ENCODE assay signal across 26 cellular contexts in genomic region chr6:26552205-26552604, GRCh38. TPM values are rescaled to one million over a fixed set of nuclear protein-coding genes. Genes with fewer than 3 reads are reported as not detected.
A peak's percentile ranks its signal among the peaks of the same experiment; 100 is the strongest.
DNase-seq lines count a peak whose midpoint lies in the region; ATAC-seq, FAIRE-seq and TF ChIP-seq lines count a peak whose summit lies in the region.
"Had no signal": no experiment of that assay in that cellular context is flagged by ENCODE, and none has a peak within 500 bp of the region (broad histone marks: within the 10 kb centered on the region; RNA-seq: fewer than 3 reads in every experiment).

No MANE protein-coding gene starts in this region.

- SMC1A ChIA-PET in GM12878 (lab: Charles Lee; ENCODE audit: uncharacterized antibody, unreplicated experiment) = interaction anchor here (0.9 to 4.5 kb wide), 10 partner anchors 9 to 213 kb away, joined by 3 to 44 read pairs (median 12); partner anchors contain the start of gene HMGN4

- peak overlapping the region; percentile 92; the same call in 1 of the 2 replicates for H3K4me2 ChIP-seq in GM12878 (ENCODE audit: control insufficient read depth, insufficient read depth)

- in situ Hi-C loops in GM12878 (cut with MboI) = loop anchor here (5.0 kb wide), 1 partner anchor 220 kb away; no protein-coding TSS in a partner anchor

- H3K27me3 Mint-ChIP-seq in activated CD8-positive, alpha-beta memory T cell treated with anti-CD3 and anti-CD28 coated beads, Interleukin-2, amount 10 ng/mL, durations not matched to agents 7 days and 5 days = no peaks in the 10 kb centered on the region

- 94% methylated on average over 10 of the region's 10 CpGs for WGBS in GM12878 (ENCODE audit: insufficient coverage, insufficient replicate concordance, low lambda C conversion rate, missing lambda C conversion rate)

- no TSS peak for BruUV-seq in GM12878 (replicated peaks; lab: Mats Ljungman, UMichigan)

- no peak overlapping the region for H2AFZ ChIP-seq in GM12878 (ENCODE audit: control insufficient read depth, low read depth, low read length)

- TF ChIP-seq CTCF in GM12878 (IDR thresholded peaks at IDR 0.05 in 2 of 3, conservative IDR thresholded peaks at IDR 0.05 in 1 of 3; ENCODE audit: control insufficient read depth in 2 of 3, extremely low read depth in 1 of 3, insufficient read depth in 1 of 3, low read depth in 3 of 3, low read length in 3 of 3) (no peak), WERI-Rb-1 (IDR thresholded peaks at IDR 0.05; ENCODE audit: low read depth, low read length) (no peak), uterus (IDR thresholded peaks at IDR 0.05) (no peak)

- no peak overlapping the region for H3K4me3 Mint-ChIP-seq in activated CD8-positive, alpha-beta memory T cell treated with anti-CD3 and anti-CD28 coated beads, Interleukin-2, amount 10 ng/mL, durations not matched to agents 7 days and 5 days
- H3K4me3 Mint-ChIP-seq: HFFc6; stimulated activated effector memory CD8-positive, alpha-beta T cell treated with anti-CD3 and anti-CD28 coated beads, Interleukin-12 subunit alpha, Interleukin-12 subunit beta, amount 100 ng/mL, for 72 hours had no signal

- no peak for TF ChIP-seq EP300 in GM12878 (IDR thresholded peaks at IDR 0.05; ENCODE audit: borderline replicate concordance in 1 of 2, control insufficient read depth in 1 of 2, low read depth in 2 of 2, low read length in 2 of 2)

- H3K27ac ChIP-seq in GM12878 (ENCODE audit: control insufficient read depth, insufficient read depth) = no peak overlapping the region
- no peak overlapping the region for H3K27ac ChIP-seq in WERI-Rb-1
- H3K27ac ChIP-seq in uterus = no peak overlapping the region

- FAIRE-seq in GM12878 (lab: Jason Lieb, UNC) = no peak

- ATAC-seq in activated CD8-positive, alpha-beta memory T cell treated with anti-CD3 and anti-CD28 coated beads, Interleukin-2, amount 10 ng/mL, durations not matched to agents 7 days and 5 days = no peak
- ATAC-seq in GM12878 (no peak), HG03378 (IDR thresholded peaks at IDR 0.05; ENCODE audit: unreplicated experiment) (no peak)
- ATAC-seq: gastroesophageal sphincter; naive thymus-derived CD8-positive, alpha-beta T cell; stimulated activated effector memory CD8-positive, alpha-beta T cell treated with anti-CD3 and anti-CD28 coated beads, Interleukin-12 subunit alpha, Interleukin-12 subunit beta, amount 100 ng/mL, for 72 hours; T-cell had no signal

- H3K36me3 ChIP-seq in GM12878 (ENCODE audit: control insufficient read depth in 2 of 2, insufficient read depth in 2 of 2, low read length in 1 of 2) (no peaks in the 10 kb centered on the region; a peak in 1 of 4 replicates), MG63 (no peaks in the 10 kb centered on the region), WERI-Rb-1 (no peaks in the 10 kb centered on the region), uterus (no peaks in the 10 kb centered on the region)
- H3K36me3 ChIP-seq: gastroesophageal sphincter, left ventricle myocardium inferior, ovary had no signal

- TF ChIP-seq POLR2A in GM12878 (IDR thresholded peaks at IDR 0.05; ENCODE audit: low read depth, low read length) = no peak
- no peak for TF ChIP-seq POLR2A in uterus (IDR thresholded peaks at IDR 0.05)

- H3K9me3 ChIP-seq in GM12878 (replicated peaks; ENCODE audit: control insufficient read depth, insufficient read depth, low read length) (no peaks in the 10 kb centered on the region), MG63 (no peaks in the 10 kb centered on the region), WERI-Rb-1 (ENCODE audit: severe bottlenecking) (no peaks in the 10 kb centered on the region), uterus (no peaks in the 10 kb centered on the region)
- H3K9me3 ChIP-seq: gastroesophageal sphincter, left ventricle myocardium inferior, ovary had no signal

- RAD21 ChIA-PET in GM12878 (lab: Charles Lee; ENCODE audit: unreplicated experiment) = interaction anchor here (3.1 to 5.5 kb wide), 3 partner anchors 15 to 19 kb away, joined by 13 to 40 read pairs (median 18); partner anchors contain the start of gene HMGN4

- H3K4me1 ChIP-seq in GM12878 (ENCODE audit: control insufficient read depth, insufficient read depth, low read length) = 0 out of 2 replicates have a peak, but pooled peaks cover 3% of the 10 kb centered on the region
- H3K4me1 ChIP-seq in uterus = no peaks in the 10 kb centered on the region

- DNase-seq in activated CD8-positive, alpha-beta memory T cell treated with anti-CD3 and anti-CD28 coated beads, Interleukin-2, amount 10 ng/mL, durations not matched to agents 7 days and 5 days = peak; percentile 36
- no peak for DNase-seq in activated CD8-positive, alpha-beta memory T cell treated with anti-CD3 and anti-CD28 coated beads, Interleukin-2, amount 50 U/mL, for 4 hours
- DNase-seq in NCI-H2227 treated with DMSO at 0.1 percent for 48 hours (lab: John Stamatoyannopoulos, UW) = peak; percentile 38
- DNase-seq in GM12878 (ENCODE audit: low read depth, low spot score) = no peak
- no peak for DNase-seq in MG63
- no peak for DNase-seq in WERI-Rb-1
- DNase-seq in uterus = no peak
- DNase-seq: ACHN; activated CD4-positive, CD25-positive, alpha-beta regulatory T cell treated with anti-CD3 and anti-CD28 coated beads, Interleukin-2, amount 50 U/mL, for 72 hours; activated naive CD4-positive, alpha-beta T cell treated with anti-CD3 and anti-CD28 coated beads, Interleukin-2, amount 10 ng/mL, durations not matched to agents 7 days and 5 days; amniotic stem cell; HFFc6; hypothalamus; left ventricle myocardium inferior; naive thymus-derived CD8-positive, alpha-beta T cell; NCI-H1436 treated with DMSO at 0.1 percent for 48 hours; NCI-H2107; NCI-H510A treated with DMSO at 0.1 percent for 48 hours; ovary; substantia nigra; T-cell had no signal

- H3K79me2 ChIP-seq in GM12878 (ENCODE audit: control insufficient read depth, insufficient read depth, low read length) = no peaks in the 10 kb centered on the region

- no peaks in the 10 kb centered on the region for H3K9me3 Mint-ChIP-seq in activated CD8-positive, alpha-beta memory T cell treated with anti-CD3 and anti-CD28 coated beads, Interleukin-2, amount 10 ng/mL, durations not matched to agents 7 days and 5 days (ENCODE audit: low read depth)
- H3K9me3 Mint-ChIP-seq: activated naive CD4-positive, alpha-beta T cell treated with anti-CD3 and anti-CD28 coated beads, Interleukin-2, amount 10 ng/mL, durations not matched to agents 7 days and 5 days; HFFc6; stimulated activated effector memory CD8-positive, alpha-beta T cell treated with anti-CD3 and anti-CD28 coated beads, Interleukin-12 subunit alpha, Interleukin-12 subunit beta, amount 100 ng/mL, for 72 hours; T-cell had no signal

- CTCF ChIA-PET in activated CD8-positive, alpha-beta memory T cell treated with anti-CD3 and anti-CD28 coated beads, Interleukin-2, amount 10 ng/mL, durations not matched to agents 7 days and 5 days (lab: Charles Lee) = interaction anchor here (1.0 to 8.6 kb wide), 2 partner anchors 13 to 64 kb away, joined by 3 to 60 read pairs; partner anchors contain the start of gene HMGN4
- CTCF ChIA-PET in GM12878 (lab: Yijun Ruan, JAX) = interaction anchor here (0.6 to 4.1 kb wide), 8 partner anchors 10 to 229 kb away, joined by 3 to 28 read pairs (median 5); partner anchors contain the start of gene HMGN4

- POLR2A ChIA-PET in GM12878 (lab: Charles Lee) = interaction anchor here (1.0 to 4.5 kb wide), 10 partner anchors 8 to 363 kb away, joined by 3 to 29 read pairs (median 4); partner anchors contain the start of gene HMGN4

- no peak for TF ChIP-seq RAD21 in GM12878 (IDR thresholded peaks at IDR 0.05; ENCODE audit: insufficient read depth, low read depth, low read length)

- no peaks in the 10 kb centered on the region for H3K36me3 Mint-ChIP-seq in activated CD8-positive, alpha-beta memory T cell treated with anti-CD3 and anti-CD28 coated beads, Interleukin-2, amount 10 ng/mL, durations not matched to agents 7 days and 5 days
- H3K36me3 Mint-ChIP-seq: activated naive CD4-positive, alpha-beta T cell treated with anti-CD3 and anti-CD28 coated beads, Interleukin-2, amount 10 ng/mL, durations not matched to agents 7 days and 5 days; T-cell had no signal

- H3K27me3 ChIP-seq in GM12878 (replicated peaks in 1 of 2; ENCODE audit: control insufficient read depth in 2 of 2, insufficient read depth in 2 of 2, low read length in 1 of 2) (no peaks in the 10 kb centered on the region), MG63 (no peaks in the 10 kb centered on the region), WERI-Rb-1 (ENCODE audit: insufficient read depth, low read depth, severe bottlenecking) (no peaks in the 10 kb centered on the region), uterus (no peaks in the 10 kb centered on the region)
- H3K27me3 ChIP-seq: gastroesophageal sphincter, ovary had no signal

- no peaks in the 10 kb centered on the region for H4K20me1 ChIP-seq in GM12878 (ENCODE audit: control insufficient read depth, insufficient read depth)

- H3K27ac Mint-ChIP-seq in activated CD8-positive, alpha-beta memory T cell treated with anti-CD3 and anti-CD28 coated beads, Interleukin-2, amount 10 ng/mL, durations not matched to agents 7 days and 5 days = no peak overlapping the region
- H3K27ac Mint-ChIP-seq: activated naive CD4-positive, alpha-beta T cell treated with anti-CD3 and anti-CD28 coated beads, Interleukin-2, amount 10 ng/mL, durations not matched to agents 7 days and 5 days; CD14-positive monocyte; HFFc6; stimulated activated effector memory CD8-positive, alpha-beta T cell treated with anti-CD3 and anti-CD28 coated beads, Interleukin-12 subunit alpha, Interleukin-12 subunit beta, amount 100 ng/mL, for 72 hours had no signal

- intact Hi-C loops in GM12878 (cut with micrococcal nuclease; ENCODE audit: unreplicated experiment) (loop anchor here (10.0 kb wide), 1 partner anchor 377 kb away; no protein-coding TSS in a partner anchor), uterus (cut with DNase I; ENCODE audit: low total_unique reads) (no loop called here)

- no peak overlapping the region for H3K4me3 ChIP-seq in GM12878
- H3K4me3 ChIP-seq in MG63 = no peak overlapping the region
- no peak overlapping the region; the same call in 1 of the 2 replicates for H3K4me3 ChIP-seq in WERI-Rb-1 (ENCODE audit: low read depth, low read length)
- H3K4me3 ChIP-seq in uterus = no peak overlapping the region

- H3K4me1 Mint-ChIP-seq in activated CD8-positive, alpha-beta memory T cell treated with anti-CD3 and anti-CD28 coated beads, Interleukin-2, amount 10 ng/mL, durations not matched to agents 7 days and 5 days = peaks cover 30% of the 10 kb centered on the region

- H3K9ac ChIP-seq in GM12878 (ENCODE audit: control insufficient read depth, insufficient read depth, low read length) = no peak overlapping the region

RNA-seq across cellular contexts. Expression of gene HMGN4, which starts 14.0 kb away (rescaled TPM):
- 10 to 100 TPM; 75.6 to 78.4 TPM for total RNA-seq in activated CD8-positive, alpha-beta memory T cell treated with anti-CD3 and anti-CD28 coated beads, Interleukin-2, amount 10 ng/mL, durations not matched to agents 7 days and 5 days
- 28.9 and 31.1 TPM in 2 replicates for total RNA-seq in GM12878 (2013; cell fraction: nucleolus; rRNA removed)
- total RNA-seq in GM12878 (2014; rRNA removed) = 73.9 and 90.7 TPM in 2 replicates
- total RNA-seq in GM12878 (2014; rRNA removed; fragmentation: Illumina TruSeq; extraction: Trizol) = 99.0 and 99.1 TPM in 2 replicates
- 64.2 and 67.2 TPM in 2 replicates for total RNA-seq in GM12878 (2021)
- polyA plus RNA-seq in GM12878 (2011; ENCODE audit: low read depth) = 45.4 TPM
- 79.5 and 112 TPM in 2 replicates for polyA plus RNA-seq in GM12878 (2011; rRNA removed)
- polyA plus RNA-seq in GM12878 (2011; cell fraction: cytosol; rRNA removed) = 53.2 and 53.3 TPM in 2 replicates
- 25.6 and 31.0 TPM in 2 replicates for polyA plus RNA-seq in GM12878 (2011; cell fraction: nucleus; rRNA removed)
- 40.3 and 60.7 TPM in 2 replicates for polyA plus RNA-seq in GM12878 (2012)
- polyA plus RNA-seq in GM12878 (2014; fragmentation: Illumina TruSeq; extraction: Trizol) = 87.4 and 98.8 TPM in 2 replicates
- polyA plus RNA-seq in GM12878 (2014; fragmentation: Nextera tagmentation; extraction: Ambion mirVana) = 10 to 100 TPM; 26.7 to 31.2 TPM
- 54.6 and 71.6 TPM in 2 replicates for polyA plus RNA-seq in GM12878 (2014; rRNA removed)
- 10 to 100 TPM; 85.8 to 88.6 TPM for polyA plus RNA-seq in GM12878 (2016; fragmentation: Nextera tagmentation; extraction: Ambion mirVana)
- 45.3 and 47.3 TPM in 2 replicates for polyA minus RNA-seq in GM12878 (2011; rRNA and poly(A)+ RNA removed)
- polyA minus RNA-seq in GM12878 (2011; cell fraction: cytosol; rRNA and poly(A)+ RNA removed) = 13.1 and 21.7 TPM in 2 replicates
- 4.3 and 7.9 TPM in 2 replicates for polyA minus RNA-seq in GM12878 (2011; cell fraction: nucleus; rRNA and poly(A)+ RNA removed)
- total RNA-seq in MG63 (2014; rRNA removed; shearing (Covaris generic); ENCODE audit: low replicate concordance) = 70.7 and 71.8 TPM in 2 replicates
- total RNA-seq in uterus = 10 to 100 TPM; 14.6 to 89.0 (median 73.3) TPM

RNA-seq across cellular contexts. Expression of gene ABT1, which starts 44.5 kb away (rescaled TPM):
- 10 to 100 TPM; 23.4 to 30.0 TPM for total RNA-seq in activated CD8-positive, alpha-beta memory T cell treated with anti-CD3 and anti-CD28 coated beads, Interleukin-2, amount 10 ng/mL, durations not matched to agents 7 days and 5 days
- 19.2 and 19.7 TPM in 2 replicates for total RNA-seq in GM12878 (2013; cell fraction: nucleolus; rRNA removed)
- total RNA-seq in GM12878 (2014; rRNA removed) (33.5 and 37.1 TPM in 2 replicates), GM12878 (2014; rRNA removed; fragmentation: Illumina TruSeq; extraction: Trizol) (19.4 and 21.5 TPM in 2 replicates), GM12878 (2021) (27.3 and 27.5 TPM in 2 replicates), uterus (10 to 100 TPM; 10.5 to 18.7 (median 16.1) TPM)
- 9.1 TPM for polyA plus RNA-seq in GM12878 (2011; ENCODE audit: low read depth)
- polyA plus RNA-seq in GM12878 (2011; rRNA removed) (22.5 and 29.1 TPM in 2 replicates), GM12878 (2014; fragmentation: Illumina TruSeq; extraction: Trizol) (8.4 and 15.4 TPM in 2 replicates), GM12878 (2014; fragmentation: Nextera tagmentation; extraction: Ambion mirVana) (10 to 100 TPM in 1 of 2 experiments, 1 to 10 TPM in 1; 8.4 to 11.3 TPM), GM12878 (2014; rRNA removed) (35.7 and 36.9 TPM in 2 replicates), GM12878 (2016; fragmentation: Nextera tagmentation; extraction: Ambion mirVana) (10 to 100 TPM; 42.5 to 43.5 TPM)
- polyA plus RNA-seq in GM12878 (2011; cell fraction: cytosol; rRNA removed) = 32.1 and 42.6 TPM in 2 replicates
- 19.3 and 23.6 TPM in 2 replicates for polyA plus RNA-seq in GM12878 (2011; cell fraction: nucleus; rRNA removed)
- polyA plus RNA-seq in GM12878 (2012) = 15.4 and 17.1 TPM in 2 replicates
- polyA minus RNA-seq in GM12878 (2011; rRNA and poly(A)+ RNA removed) = 13.5 and 22.0 TPM in 2 replicates
- 6.9 and 7.8 TPM in 2 replicates for polyA minus RNA-seq in GM12878 (2011; cell fraction: cytosol; rRNA and poly(A)+ RNA removed)
- polyA minus RNA-seq in GM12878 (2011; cell fraction: nucleus; rRNA and poly(A)+ RNA removed) = 20.7 and 25.6 TPM in 2 replicates
- total RNA-seq in MG63 (2014; rRNA removed; shearing (Covaris generic); ENCODE audit: low replicate concordance) = 21.8 and 22.6 TPM in 2 replicates

RNA-seq across cellular contexts. Expression of gene BTN1A1, which starts 52.1 kb away (rescaled TPM):
- total RNA-seq in activated CD8-positive, alpha-beta memory T cell treated with anti-CD3 and anti-CD28 coated beads, Interleukin-2, amount 10 ng/mL, durations not matched to agents 7 days and 5 days = not detected
- not detected in 2 replicates for total RNA-seq in GM12878 (2013; cell fraction: nucleolus; rRNA removed)
- 0.79 and 1.1 TPM in 2 replicates for total RNA-seq in GM12878 (2014; rRNA removed)
- 1.1 TPM in 2 replicates for total RNA-seq in GM12878 (2014; rRNA removed; fragmentation: Illumina TruSeq; extraction: Trizol)
- 1.1 and 1.5 TPM in 2 replicates for total RNA-seq in GM12878 (2021)
- polyA plus RNA-seq in GM12878 (2011; ENCODE audit: low read depth) = 0.26 TPM
- polyA plus RNA-seq in GM12878 (2011; rRNA removed) = 0.04 and 0.05 TPM in 2 replicates
- polyA plus RNA-seq in GM12878 (2011; cell fraction: cytosol; rRNA removed) = 0.03 TPM in 2 replicates
- not detected in 2 replicates for polyA plus RNA-seq in GM12878 (2011; cell fraction: nucleus; rRNA removed)
- 0.08 and 0.26 TPM in 2 replicates for polyA plus RNA-seq in GM12878 (2012)
- polyA plus RNA-seq in GM12878 (2014; fragmentation: Illumina TruSeq; extraction: Trizol) = 1.7 and 2.2 TPM in 2 replicates
- polyA plus RNA-seq in GM12878 (2014; fragmentation: Nextera tagmentation; extraction: Ambion mirVana) = under 1 TPM; 0.82 to 0.91 TPM
- 0.57 and 0.63 TPM in 2 replicates for polyA plus RNA-seq in GM12878 (2014; rRNA removed)
- 1 to 10 TPM in 1 of 2 experiments, under 1 TPM in 1; 0.18 to 1.1 TPM for polyA plus RNA-seq in GM12878 (2016; fragmentation: Nextera tagmentation; extraction: Ambion mirVana)
- not detected in 2 replicates for polyA minus RNA-seq in GM12878 (2011; rRNA and poly(A)+ RNA removed)
- not detected in 2 replicates for polyA minus RNA-seq in GM12878 (2011; cell fraction: cytosol; rRNA and poly(A)+ RNA removed)
- not detected in 2 replicates for polyA minus RNA-seq in GM12878 (2011; cell fraction: nucleus; rRNA and poly(A)+ RNA removed)
- total RNA-seq in MG63 (2014; rRNA removed; shearing (Covaris generic); ENCODE audit: low replicate concordance) = not detected in 2 replicates
- under 1 TPM in 1 of 4 donors, not detected in 3; 0.07 TPM for total RNA-seq in uterus
- total RNA-seq: gastroesophageal sphincter; HFFc6; left ventricle myocardium inferior; naive thymus-derived CD8-positive, alpha-beta T cell; ovary; T-cell; ureter had no signal
- polyA plus RNA-seq: CD14-positive monocyte; naive thymus-derived CD8-positive, alpha-beta T cell had no signal

Comparison
In these comparisons a context has a peak if more than half of its experiments do, and no peak if none do; other contexts are left out.
1. DNase-seq: peak in activated CD8-positive, alpha-beta memory T cell treated with anti-CD3 and anti-CD28 coated beads, Interleukin-2, amount 10 ng/mL, durations not matched to agents 7 days and 5 days (single experiment) and NCI-H2227 treated with DMSO at 0.1 percent for 48 hours (single experiment); none in activated CD8-positive, alpha-beta memory T cell treated with anti-CD3 and anti-CD28 coated beads, Interleukin-2, amount 50 U/mL, for 4 hours (single experiment), GM12878 (single experiment), MG63 (single experiment), WERI-Rb-1 (single experiment) and uterus (0 of 2).